Comparison of ENCODE assay signal across 18 cellular contexts in the genomic region with DNA sequence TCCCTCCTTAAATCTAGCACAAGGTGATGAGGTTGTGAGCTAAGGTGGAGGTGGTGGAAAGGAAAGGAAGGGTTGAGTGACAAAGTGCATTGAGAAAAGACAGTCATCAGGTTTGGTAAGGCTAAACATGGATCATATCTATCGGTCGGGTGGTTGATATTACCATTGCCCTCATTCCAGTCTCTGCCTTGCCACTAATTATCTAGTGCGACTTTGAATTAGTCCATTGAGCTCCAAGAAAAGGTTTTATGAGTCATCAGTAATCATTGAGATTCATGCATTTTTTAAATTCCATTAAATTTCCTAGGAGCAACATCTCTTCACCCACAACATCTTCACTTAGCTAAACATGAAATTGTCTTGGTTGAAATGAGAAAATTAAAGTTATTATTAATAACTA.
"Had no signal": no experiment of that assay in that cellular context is flagged by ENCODE, and none has a peak within 500 bp of the region (broad histone marks: within the 10 kb centered on the region; RNA-seq: fewer than 3 reads in every experiment).

No MANE protein-coding gene starts in this region.

- H3K27me3 ChIP-seq: ascending aorta, colonic mucosa, ovary, right atrium auricular region had no signal

- H3K4me1 Mint-ChIP-seq: activated B cell treated with CpG ODN at 0.5 μM for 24 hours; activated CD4-positive, alpha-beta T cell treated with anti-CD3 and anti-CD28 coated beads, Interleukin-2, amount 10 ng/mL, durations not matched to agents 24 days and 14 days; activated naive CD8-positive, alpha-beta T cell treated with anti-CD3 and anti-CD28 coated beads, Interleukin-2, amount 10 ng/mL, durations not matched to agents 7 days and 5 days; nephron progenitor cell had no signal

- H3K36me3 Mint-ChIP-seq: activated naive CD8-positive, alpha-beta T cell treated with anti-CD3 and anti-CD28 coated beads, Interleukin-2, amount 10 ng/mL, durations not matched to agents 7 days and 5 days had no signal

- H3K9me3 ChIP-seq: ascending aorta, colonic mucosa, left ventricle myocardium inferior, ovary, right atrium auricular region had no signal

- ATAC-seq: heart left ventricle had no signal

- H3K4me1 ChIP-seq: colonic mucosa, left ventricle myocardium inferior, right atrium auricular region had no signal

- H3K27ac ChIP-seq: ascending aorta, colonic mucosa, heart left ventricle, left ventricle myocardium inferior, ovary, right atrium auricular region had no signal

- DNase-seq: activated B cell treated with CpG ODN at 0.5 μM for 24 hours; activated CD4-positive, alpha-beta T cell treated with anti-CD3 and anti-CD28 coated beads, Interleukin-2, amount 10 ng/mL, durations not matched to agents 24 days and 14 days; activated effector memory CD4-positive, alpha-beta T cell treated with anti-CD3 and anti-CD28 coated beads, Interleukin-2, amount 50 U/mL, for 16 hours; activated naive CD8-positive, alpha-beta T cell treated with anti-CD3 and anti-CD28 coated beads, Interleukin-2, amount 10 ng/mL, durations not matched to agents 7 days and 5 days; colonic mucosa; heart left ventricle; left ventricle myocardium inferior; mesendoderm; nephron progenitor cell; ovary; small intestine had no signal

- H3K4me3 Mint-ChIP-seq: activated B cell treated with CpG ODN at 0.5 μM for 24 hours; activated CD4-positive, alpha-beta T cell treated with anti-CD3 and anti-CD28 coated beads, Interleukin-2, amount 10 ng/mL, durations not matched to agents 24 days and 14 days; activated naive CD8-positive, alpha-beta T cell treated with anti-CD3 and anti-CD28 coated beads, Interleukin-2, amount 10 ng/mL, durations not matched to agents 7 days and 5 days; nephron progenitor cell; T-helper 1 cell treated with Interleukin-12 subunit alpha and Interleukin-12 subunit beta and Interleukin-4 antibody, amounts not matched to agents 30 μg/mL and 1 μg/mL, for 36 hours had no signal

- H3K4me3 ChIP-seq: ascending aorta, colonic mucosa, heart left ventricle, left ventricle myocardium inferior, ovary, right atrium auricular region had no signal

- H3K27ac Mint-ChIP-seq: activated B cell treated with CpG ODN at 0.5 μM for 24 hours; activated CD4-positive, alpha-beta T cell treated with anti-CD3 and anti-CD28 coated beads, Interleukin-2, amount 10 ng/mL, durations not matched to agents 24 days and 14 days; activated naive CD8-positive, alpha-beta T cell treated with anti-CD3 and anti-CD28 coated beads, Interleukin-2, amount 10 ng/mL, durations not matched to agents 7 days and 5 days; nephron progenitor cell; T-helper 1 cell treated with Interleukin-12 subunit alpha and Interleukin-12 subunit beta and Interleukin-4 antibody, amounts not matched to agents 30 μg/mL and 1 μg/mL, for 36 hours had no signal

- H3K36me3 ChIP-seq: ascending aorta, colonic mucosa, heart left ventricle, left ventricle myocardium inferior, ovary, right atrium auricular region had no signal

- FAIRE-seq: endothelial cell of umbilical vein, frontal cortex, islet of Langerhans, small intestine, urothelium cell line had no signal
